ENCODE assay signal across 26 cellular contexts in the genomic region with DNA sequence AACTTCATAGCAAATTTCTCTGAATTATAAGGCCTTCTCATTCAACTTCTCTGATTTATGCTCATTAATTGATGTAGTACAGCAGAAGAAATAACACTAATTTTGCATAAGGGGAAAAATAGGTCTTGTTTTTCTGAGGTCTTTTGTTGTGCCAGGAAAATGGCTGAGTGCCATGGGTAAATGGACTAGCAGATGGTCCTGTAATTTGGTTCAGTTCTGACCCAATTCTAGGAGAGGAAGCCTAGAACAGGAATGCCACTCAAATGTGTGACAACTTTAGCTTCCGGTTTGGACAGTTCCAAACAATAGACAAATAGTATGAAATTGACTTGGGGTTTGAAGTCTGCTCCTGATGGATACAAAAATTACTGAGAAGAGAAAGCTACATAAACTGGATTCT. TPM values are rescaled to one million over a fixed set of nuclear protein-coding genes. Genes with fewer than 3 reads are reported as not detected.
"Had no signal": no experiment of that assay in that cellular context is flagged by ENCODE, and none has a peak within 500 bp of the region (broad histone marks: within the 10 kb centered on the region; RNA-seq: fewer than 3 reads in every experiment).

No MANE protein-coding gene starts in this region.

- H3K36me3 Mint-ChIP-seq: mesothelial cell of epicardium; naive thymus-derived CD4-positive, alpha-beta T cell had no signal

- H3K4me3 ChIP-seq: coronary artery, dorsolateral prefrontal cortex, esophagus muscularis mucosa, gastroesophageal sphincter, heart right ventricle, left lung, lower lobe of right lung had no signal

- H3K36me3 ChIP-seq: esophagus muscularis mucosa, gastroesophageal sphincter, heart right ventricle, left lung, lower lobe of right lung had no signal

- H3K27me3 ChIP-seq: esophagus muscularis mucosa, foreskin keratinocyte, gastroesophageal sphincter had no signal

- FAIRE-seq: colon, endothelial cell of umbilical vein, frontal cortex, islet of Langerhans, keratinocyte had no signal

- H3K4me1 ChIP-seq: foreskin keratinocyte, left lung, lower lobe of right lung had no signal

- DNase-seq: dermis blood vessel endothelial cell; effector CD4-positive, alpha-beta T cell; effector memory CD4-positive, alpha-beta T cell; foreskin keratinocyte; heart right ventricle; hippocampal formation; left cardiac atrium; left lung; left ventricle myocardium superior; lower lobe of right lung; mesenchymal stem cell; naive thymus-derived CD4-positive, alpha-beta T cell had no signal

- H3K27ac Mint-ChIP-seq: mesothelial cell of epicardium; naive thymus-derived CD4-positive, alpha-beta T cell had no signal

- H3K9me3 Mint-ChIP-seq: naive thymus-derived CD4-positive, alpha-beta T cell had no signal

- ATAC-seq: foreskin keratinocyte; gastroesophageal sphincter; heart right ventricle; left cardiac atrium; left lung; left ventricle myocardium superior; lower lobe of right lung; naive thymus-derived CD4-positive, alpha-beta T cell had no signal

- H3K27ac ChIP-seq: coronary artery, esophagus muscularis mucosa, foreskin keratinocyte, gastroesophageal sphincter, heart right ventricle, left lung, lower lobe of right lung had no signal

- H3K4me1 Mint-ChIP-seq: mesothelial cell of epicardium; naive thymus-derived CD4-positive, alpha-beta T cell had no signal

- H3K4me3 Mint-ChIP-seq: mesothelial cell of epicardium; naive thymus-derived CD4-positive, alpha-beta T cell had no signal

- H3K9me3 ChIP-seq: esophagus muscularis mucosa, gastroesophageal sphincter, heart right ventricle, left lung, lower lobe of right lung had no signal

RNA-seq across cellular contexts. Expression of a gene that starts 49.2 kb away (rescaled TPM):
- total RNA-seq: dermis blood vessel endothelial cell; endothelial cell of umbilical vein; epithelial cell of proximal tubule; foreskin keratinocyte; kidney epithelial cell; lung microvascular endothelial cell; mononuclear cell; naive thymus-derived CD4-positive, alpha-beta T cell had no signal
- polyA plus RNA-seq: endothelial cell of umbilical vein; keratinocyte; naive thymus-derived CD4-positive, alpha-beta T cell had no signal
